Comparison of ENCODE assay signal across 15 cellular contexts in genomic region chr1:56389813-56390539, GRCh38.
DNase-seq lines count a peak whose midpoint lies in the region; TF ChIP-seq lines count a peak whose summit lies in the region.
"Had no signal": no experiment of that assay in that cellular context is flagged by ENCODE, and none has a peak within 500 bp of the region (broad histone marks: within the 10 kb centered on the region; RNA-seq: fewer than 3 reads in every experiment).

No MANE protein-coding gene starts in this region.

- no peaks in the 10 kb centered on the region for H3K79me2 ChIP-seq in neural progenitor cell (ENCODE audit: low read depth)

- H3K4me3 ChIP-seq in epithelial cell of esophagus (ENCODE audit: low read length) (no peak overlapping the region), neural progenitor cell (peak overlapping the region; percentile 36), mesenchymal stem cell (ENCODE audit: insufficient read depth in 1 of 2, low read depth in 1 of 2, low read length in 2 of 2) (no peak overlapping the region)
- H3K4me3 ChIP-seq: breast epithelium had no signal

- no peak overlapping the region for H2BK120ac ChIP-seq in mesenchymal stem cell (ENCODE audit: low read depth, low read length)

- H3K36me3 Mint-ChIP-seq in neural progenitor cell = peaks cover 1% of the 10 kb centered on the region

- no peak overlapping the region for H3K27ac ChIP-seq in neural progenitor cell
- no peak overlapping the region for H3K27ac ChIP-seq in mesenchymal stem cell (ENCODE audit: low read length, poor library complexity, severe bottlenecking)
- H3K27ac ChIP-seq: breast epithelium had no signal

- H3K9me3 Mint-ChIP-seq in neural progenitor cell = peaks cover 5% of the 10 kb centered on the region
- H3K9me3 Mint-ChIP-seq: activated CD4-positive, alpha-beta memory T cell treated with anti-CD3 and anti-CD28 coated beads, Interleukin-2, amount 10 ng/mL, durations not matched to agents 7 days and 5 days; activated T-helper 2 cell treated with anti-CD3 and anti-CD28 coated beads, Interferon-gamma antibody, Interleukin-2, Interleukin-4, amounts not matched to agents 10 μg/mL and 5 μg/mL and 100 μg/mL, durations not matched to agents 14 hours and 24 hours and 36 hours; HFFc6; stimulated activated naive CD8-positive, alpha-beta T cell treated with anti-CD3 and anti-CD28 coated beads, Interleukin-15, amount 100 ng/mL, for 72 hours had no signal

- H2AFZ ChIP-seq in neural progenitor cell (replicated peaks) (peak overlapping the region; percentile 67), mesenchymal stem cell (ENCODE audit: low read depth, low read length) (no peak overlapping the region)

- no peak overlapping the region for H2BK12ac ChIP-seq in mesenchymal stem cell (ENCODE audit: low read length in 2 of 2)

- H3K4me3 Mint-ChIP-seq in neural progenitor cell = peak overlapping the region; percentile 42
- H3K4me3 Mint-ChIP-seq: activated CD4-positive, alpha-beta memory T cell treated with anti-CD3 and anti-CD28 coated beads, Interleukin-2, amount 10 ng/mL, durations not matched to agents 7 days and 5 days; HFFc6; stimulated activated naive CD8-positive, alpha-beta T cell treated with anti-CD3 and anti-CD28 coated beads, Interleukin-15, amount 100 ng/mL, for 72 hours had no signal

- H3K4me2 ChIP-seq in neural progenitor cell (peak overlapping the region; percentile 72), mesenchymal stem cell (ENCODE audit: low read length, poor library complexity, severe bottlenecking) (no peak overlapping the region)

- H3K23ac ChIP-seq in mesenchymal stem cell (ENCODE audit: low read length in 2 of 2) = no peak overlapping the region

- H3K4ac ChIP-seq in mesenchymal stem cell (ENCODE audit: low read depth in 1 of 2, low read length in 2 of 2) = no peak overlapping the region

- no peaks in the 10 kb centered on the region; the same call in 1 of the 2 replicates for H3K4me1 ChIP-seq in ES-I3 (ENCODE audit: insufficient read depth, low read length)
- peaks cover 29% of the 10 kb centered on the region for H3K4me1 ChIP-seq in neural progenitor cell
- H3K4me1 ChIP-seq in mesenchymal stem cell (ENCODE audit: control insufficient read depth, insufficient read depth, low read depth, low read length) = no peaks in the 10 kb centered on the region
- H3K4me1 ChIP-seq: breast epithelium had no signal

- H3K27me3 ChIP-seq in neural progenitor cell = no peaks in the 10 kb centered on the region
- no peaks in the 10 kb centered on the region for H3K27me3 ChIP-seq in mesenchymal stem cell (ENCODE audit: control insufficient read depth in 1 of 2, insufficient read depth in 1 of 2, low read length in 2 of 2)
- H3K27me3 ChIP-seq: breast epithelium had no signal

- H3K18ac ChIP-seq in mesenchymal stem cell (ENCODE audit: low read depth in 1 of 2, low read length in 2 of 2) = no peak overlapping the region

- H3K9ac ChIP-seq in ES-I3 (ENCODE audit: low read depth, low read length) = peak overlapping the region; percentile 37
- H3K9ac ChIP-seq in neural progenitor cell = no peak overlapping the region
- no peak overlapping the region for H3K9ac ChIP-seq in mesenchymal stem cell (ENCODE audit: low read length)

- no peaks in the 10 kb centered on the region for H4K20me1 ChIP-seq in neural progenitor cell (ENCODE audit: low read depth)

- H3K4me1 Mint-ChIP-seq in neural progenitor cell = peaks cover 28% of the 10 kb centered on the region
- H3K4me1 Mint-ChIP-seq: activated CD4-positive, alpha-beta memory T cell treated with anti-CD3 and anti-CD28 coated beads, Interleukin-2, amount 10 ng/mL, durations not matched to agents 7 days and 5 days; stimulated activated naive CD8-positive, alpha-beta T cell treated with anti-CD3 and anti-CD28 coated beads, Interleukin-15, amount 100 ng/mL, for 72 hours had no signal

- H3K27ac Mint-ChIP-seq in neural progenitor cell = peak overlapping the region; percentile 82
- H3K27ac Mint-ChIP-seq: activated CD4-positive, alpha-beta memory T cell treated with anti-CD3 and anti-CD28 coated beads, Interleukin-2, amount 10 ng/mL, durations not matched to agents 7 days and 5 days; activated T-helper 2 cell treated with anti-CD3 and anti-CD28 coated beads, Interferon-gamma antibody, Interleukin-2, Interleukin-4, amounts not matched to agents 10 μg/mL and 5 μg/mL and 100 μg/mL, durations not matched to agents 14 hours and 24 hours and 36 hours; HFFc6; stimulated activated naive CD8-positive, alpha-beta T cell treated with anti-CD3 and anti-CD28 coated beads, Interleukin-15, amount 100 ng/mL, for 72 hours had no signal

- WGBS in mesenchymal stem cell = 83% methylated on average over 1 of the region's 4 CpGs

- H3K14ac ChIP-seq in mesenchymal stem cell (ENCODE audit: low read length in 2 of 2) = no peak overlapping the region

- no peak overlapping the region for H2BK15ac ChIP-seq in mesenchymal stem cell (ENCODE audit: low read depth, poor library complexity, severe bottlenecking)

- no peaks in the 10 kb centered on the region for H3K79me1 ChIP-seq in mesenchymal stem cell (replicated peaks; ENCODE audit: low read length, poor library complexity, severe bottlenecking)

- TF ChIP-seq CTCF in epithelial cell of esophagus (IDR thresholded peaks at IDR 0.05; ENCODE audit: insufficient read depth, low read depth, low read length, missing control alignments) (no peak), neural progenitor cell (IDR thresholded peaks at IDR 0.05) (no peak)

- H3K36me3 ChIP-seq in ES-I3 (ENCODE audit: insufficient read depth, low read length) (no peaks in the 10 kb centered on the region), neural progenitor cell (no peaks in the 10 kb centered on the region), mesenchymal stem cell (ENCODE audit: control insufficient read depth in 1 of 2, insufficient read depth in 2 of 2, low read depth in 1 of 2, low read length in 2 of 2) (no peaks in the 10 kb centered on the region)
- H3K36me3 ChIP-seq: breast epithelium had no signal

- no peaks in the 10 kb centered on the region for H3K9me3 ChIP-seq in ES-I3 (ENCODE audit: control insufficient read depth, insufficient read depth, low read length)
- no peaks in the 10 kb centered on the region for H3K9me3 ChIP-seq in neural progenitor cell (ENCODE audit: low read depth)
- H3K9me3 ChIP-seq in mesenchymal stem cell (ENCODE audit: control insufficient read depth, low read length) = no peaks in the 10 kb centered on the region
- H3K9me3 ChIP-seq: breast epithelium had no signal

- H4K8ac ChIP-seq in mesenchymal stem cell (ENCODE audit: low read length) = no peak overlapping the region

- H2AK5ac ChIP-seq in mesenchymal stem cell (ENCODE audit: low read length, severe bottlenecking) = no peak overlapping the region

- H3K27me3 Mint-ChIP-seq in neural progenitor cell (ENCODE audit: insufficient read depth, low read depth) = peaks cover 3% of the 10 kb centered on the region
- H3K27me3 Mint-ChIP-seq: activated CD4-positive, alpha-beta memory T cell treated with anti-CD3 and anti-CD28 coated beads, Interleukin-2, amount 10 ng/mL, durations not matched to agents 7 days and 5 days; stimulated activated naive CD8-positive, alpha-beta T cell treated with anti-CD3 and anti-CD28 coated beads, Interleukin-15, amount 100 ng/mL, for 72 hours had no signal

- H3F3A ChIP-seq in neural progenitor cell (ENCODE audit: low read depth) = no peaks in the 10 kb centered on the region

- DNase-seq in NCI-H524 (lab: John Stamatoyannopoulos, UW) (peak; percentile 57 to 79), epithelial cell of esophagus (ENCODE audit: low read depth) (peak; percentile 50), neural progenitor cell (ENCODE audit: low spot score) (peak; percentile 65), NCI-H226 (no peak), mesenchymal stem cell (no peak)
- no peak for DNase-seq in activated CD4-positive, CD25-positive, alpha-beta regulatory T cell (lab: John Stamatoyannopoulos, UW)
- DNase-seq: activated CD4-positive, alpha-beta memory T cell treated with anti-CD3 and anti-CD28 coated beads, Interleukin-2, amount 10 ng/mL, durations not matched to agents 7 days and 5 days; HFFc6; left colon; NCI-H1092 treated with DMSO at 0.1 percent for 48 hours; stimulated activated naive CD8-positive, alpha-beta T cell treated with anti-CD3 and anti-CD28 coated beads, Interleukin-15, amount 100 ng/mL, for 72 hours; T1000 had no signal

- no peak overlapping the region for H2BK5ac ChIP-seq in mesenchymal stem cell (ENCODE audit: low read depth, low read length, poor library complexity, severe bottlenecking)

- no peak overlapping the region for H4K91ac ChIP-seq in mesenchymal stem cell (ENCODE audit: low read length)

Comparison
In these comparisons a context has a peak if more than half of its experiments do, and no peak if none do; other contexts are left out.
1. DNase-seq: peak in NCI-H524 (2 of 2), epithelial cell of esophagus (single experiment) and neural progenitor cell (single experiment); none in NCI-H226 (single experiment), activated CD4-positive, CD25-positive, alpha-beta regulatory T cell (0 of 4) and mesenchymal stem cell (single experiment).